Comparison of ENCODE assay signal across 1 cellular context in genomic region chr1:42952353-42953001, GRCh38.
A peak's percentile ranks its signal among the peaks of the same experiment; 100 is the strongest.
TF ChIP-seq lines count a peak whose summit lies in the region.

No MANE protein-coding gene starts in this region.

TF ChIP-seq in K562, 482 proteins besides CTCF, POLR2A, EP300 and RAD21 (continued from another document and continues in another):
- TF ChIP-seq TFAP4 (CRISPR knock-in tag; IDR thresholded peaks at IDR 0.05; ENCODE audit: borderline replicate concordance) = peak; percentile 99
- TF ChIP-seq ZNF511 (CRISPR knock-in tag; IDR thresholded peaks at IDR 0.05) = no peak
- TF ChIP-seq KAT7 (CRISPR knock-in tag; IDR thresholded peaks at IDR 0.05; ENCODE audit: borderline replicate concordance) = no peak
- no peak for TF ChIP-seq LEF1 (IDR thresholded peaks at IDR 0.05)
- TF ChIP-seq FOXA3 (CRISPR knock-in tag; conservative IDR thresholded peaks at IDR 0.05 in 1 of 2, IDR thresholded peaks at IDR 0.05 in 1 of 2) = no peak
- TF ChIP-seq TARDBP (IDR thresholded peaks at IDR 0.05) = no peak
- TF ChIP-seq ELK1 (CRISPR knock-in tag; IDR thresholded peaks at IDR 0.05) = no peak
- TF ChIP-seq PHF8 (IDR thresholded peaks at IDR 0.05; ENCODE audit: borderline replicate concordance, low read length) = no peak; the same call in 1 of the 2 replicates
- TF ChIP-seq SNAPC5 (CRISPR knock-in tag; IDR thresholded peaks at IDR 0.05) = no peak
- TF ChIP-seq ARID3A (IDR thresholded peaks at IDR 0.05; ENCODE audit: borderline replicate concordance, low read depth, low read length) = 0 out of 2 replicates have a peak, but pooled peaks have one; percentile 43
- 0 out of 2 replicates have a peak, but pooled peaks have one; percentile 46 for TF ChIP-seq RB1 (IDR thresholded peaks at IDR 0.05; ENCODE audit: low read depth)
- TF ChIP-seq ZBTB33 (CRISPR knock-in tag; IDR thresholded peaks at IDR 0.05) = peak; percentile 65
- no peak for TF ChIP-seq JUN (IDR thresholded peaks at IDR 0.05; ENCODE audit: borderline replicate concordance, low read depth, low read length)
- TF ChIP-seq JUN (CRISPR knock-in tag; IDR thresholded peaks at IDR 0.05; ENCODE audit: borderline replicate concordance) = no peak
- TF ChIP-seq EWSR1 (IDR thresholded peaks at IDR 0.05; ENCODE audit: borderline replicate concordance, low read depth, partially characterized antibody) = no peak
- peak in 1 of 2 experiments; percentile 42; a peak in 1 of 3 replicates for TF ChIP-seq CBX3 (IDR thresholded peaks at IDR 0.05; ENCODE audit: borderline replicate concordance in 1 of 2, low read length in 2 of 2)
- TF ChIP-seq PHB (CRISPR knock-in tag; IDR thresholded peaks at IDR 0.05) = no peak
- no peak for TF ChIP-seq ARID4B (CRISPR knock-in tag; IDR thresholded peaks at IDR 0.05)
- no peak for TF ChIP-seq ZNF347 (CRISPR knock-in tag; IDR thresholded peaks at IDR 0.05; ENCODE audit: low read depth)
- TF ChIP-seq ARNT (IDR thresholded peaks at IDR 0.05) = 0 out of 4 replicates have a peak, but pooled peaks of 1 of the 2 experiments have one; percentile 47
- TF ChIP-seq ETV1 (tag; conservative IDR thresholded peaks at IDR 0.05; ENCODE audit: low read depth) = peak; percentile 64; the same call in 1 of the 2 replicates
- TF ChIP-seq EZH2 (IDR thresholded peaks at IDR 0.05; ENCODE audit: borderline replicate concordance, low read depth, low read length) = no peak
- no peak for TF ChIP-seq BMI1 (IDR thresholded peaks at IDR 0.05; ENCODE audit: low read length)
- no peak for TF ChIP-seq YY1 (IDR thresholded peaks at IDR 0.05; ENCODE audit: borderline replicate concordance in 1 of 3, control insufficient read depth in 1 of 3, extremely low read depth in 1 of 3, insufficient read depth in 3 of 3, insufficient read length in 1 of 3, insufficient replicate concordance in 2 of 3, low read depth in 1 of 3, low read length in 2 of 3)
- TF ChIP-seq ZNF197 (CRISPR knock-in tag; IDR thresholded peaks at IDR 0.05; ENCODE audit: low read depth) = no peak
- TF ChIP-seq ZNF217 (CRISPR knock-in tag; IDR thresholded peaks at IDR 0.05) = no peak
- peak; percentile 50; the same call in 1 of the 2 replicates for TF ChIP-seq SOX6 (IDR thresholded peaks at IDR 0.05)
- TF ChIP-seq PHF20 (IDR thresholded peaks at IDR 0.05; ENCODE audit: partially characterized antibody) = no peak
- peak; percentile 51; the same call in 1 of the 2 replicates for TF ChIP-seq MBD2 (IDR thresholded peaks at IDR 0.05; ENCODE audit: borderline replicate concordance, low read depth)
- no peak for TF ChIP-seq SMC3 (conservative IDR thresholded peaks at IDR 0.05; ENCODE audit: insufficient read depth, low read depth, low read length)
- no peak for TF ChIP-seq GABPB2 (CRISPR knock-in tag; conservative IDR thresholded peaks at IDR 0.05)
- no peak for TF ChIP-seq EGR1 (conservative IDR thresholded peaks at IDR 0.05)
- peak; percentile 55; the same call in 1 of the 2 replicates for TF ChIP-seq NCOA1 (IDR thresholded peaks at IDR 0.05; ENCODE audit: low read depth)
- TF ChIP-seq HNRNPH1 (optimal IDR thresholded peaks at IDR 0.05; ENCODE audit: low read depth, low read length) = no peak
- no peak for TF ChIP-seq SAFB (IDR thresholded peaks at IDR 0.05; ENCODE audit: borderline replicate concordance, low read depth, low read length)
- TF ChIP-seq TCF15 (CRISPR knock-in tag; IDR thresholded peaks at IDR 0.05) = no peak
- peak; percentile 97 for TF ChIP-seq KLF1 (tag; IDR thresholded peaks at IDR 0.05)
- peak; percentile 66 for TF ChIP-seq CREM (IDR thresholded peaks at IDR 0.05; ENCODE audit: low read depth)
- no peak for TF ChIP-seq SP2 (IDR thresholded peaks at IDR 0.05; ENCODE audit: extremely low read depth, low read depth, low read length, poor library complexity, severe bottlenecking)
- no peak for TF ChIP-seq SETDB1 (IDR thresholded peaks at IDR 0.05; ENCODE audit: low read length)
- 0 out of 2 replicates have a peak, but pooled peaks have one; percentile 23 for TF ChIP-seq ZNF133 (CRISPR knock-in tag; IDR thresholded peaks at IDR 0.05)
- no peak for TF ChIP-seq CBX8 (IDR thresholded peaks at IDR 0.05; ENCODE audit: borderline replicate concordance, extremely low read depth, low read depth, low read length, poor library complexity, severe bottlenecking)
- no peak for TF ChIP-seq HINFP (tag; conservative IDR thresholded peaks at IDR 0.05; ENCODE audit: low read depth)
- TF ChIP-seq L3MBTL2 (IDR thresholded peaks at IDR 0.05) = peak; percentile 43; the same call in 1 of the 2 replicates
- TF ChIP-seq ETV5 (CRISPR knock-in tag; IDR thresholded peaks at IDR 0.05; ENCODE audit: low read depth) = peak; percentile 68; the same call in 1 of the 2 replicates
- no peak for TF ChIP-seq NR2F6 (CRISPR knock-in tag; IDR thresholded peaks at IDR 0.05)
- TF ChIP-seq TOE1 (IDR thresholded peaks at IDR 0.05; ENCODE audit: borderline replicate concordance) = no peak
- no peak for TF ChIP-seq TOE1 (CRISPR knock-in tag; IDR thresholded peaks at IDR 0.05; ENCODE audit: borderline replicate concordance, low read depth)
- no peak for TF ChIP-seq TFAM (CRISPR knock-in tag; conservative IDR thresholded peaks at IDR 0.05)
- TF ChIP-seq GTF2A2 (tag; IDR thresholded peaks at IDR 0.05) = no peak
- no peak for TF ChIP-seq TAF7 (tag; IDR thresholded peaks at IDR 0.05)
- TF ChIP-seq ELK3 (CRISPR knock-in tag; IDR thresholded peaks at IDR 0.05) = no peak
- no peak for TF ChIP-seq ZNF143 (CRISPR knock-in tag; IDR thresholded peaks at IDR 0.05)
- peak; percentile 28; the same call in 1 of the 2 replicates for TF ChIP-seq BHLHE40 (IDR thresholded peaks at IDR 0.05; ENCODE audit: low read length)
